In genomic region chr16:56372938-56373337, GRCh38 we compare ENCODE assay signal across 18 cellular contexts. TPM values are rescaled to one million over a fixed set of nuclear protein-coding genes. Genes with fewer than 3 reads are reported as not detected.
DNase-seq lines count a peak whose midpoint lies in the region; ATAC-seq and TF ChIP-seq lines count a peak whose summit lies in the region.
"Had no signal": no experiment of that assay in that cellular context is flagged by ENCODE, and none has a peak within 500 bp of the region (broad histone marks: within the 10 kb centered on the region; RNA-seq: fewer than 3 reads in every experiment).

No MANE protein-coding gene starts in this region.

- no peak overlapping the region for H2BK5ac ChIP-seq in mesenchymal stem cell (ENCODE audit: low read depth, low read length, poor library complexity, severe bottlenecking)

- no peak overlapping the region for H3K4ac ChIP-seq in mesenchymal stem cell (ENCODE audit: low read depth in 1 of 2, low read length in 2 of 2)

- no peak overlapping the region for H4K91ac ChIP-seq in mesenchymal stem cell (ENCODE audit: low read length)

- TF ChIP-seq EP300 in upper lobe of left lung (IDR thresholded peaks at IDR 0.05), result no peak

- no peak overlapping the region for H2BK12ac ChIP-seq in mesenchymal stem cell (ENCODE audit: low read length in 2 of 2)

- H4K20me1 ChIP-seq in BLaER1 (peaks cover 34% of the 10 kb centered on the region; the same call in 1 of the 2 replicates), GM23338 (replicated peaks; ENCODE audit: insufficient read depth) (no peaks in the 10 kb centered on the region; the same call in 1 of the 2 replicates), PC-9 (ENCODE audit: insufficient read depth) (peaks cover 3% of the 10 kb centered on the region; the same call in 1 of the 2 replicates), mammary epithelial cell (ENCODE audit: insufficient read depth, low read length) (no peaks in the 10 kb centered on the region)

- TF ChIP-seq CTCF in GM23338 (conservative IDR thresholded peaks at IDR 0.05; ENCODE audit: low read depth in 2 of 2) (no peak), PC-9 (conservative IDR thresholded peaks at IDR 0.05) (no peak), mammary epithelial cell (conservative IDR thresholded peaks at IDR 0.05 in 1 of 2, IDR thresholded peaks at IDR 0.05 in 1 of 2; ENCODE audit: extremely low read depth in 1 of 2, insufficient read depth in 1 of 2, low read depth in 1 of 2, low read length in 2 of 2) (no peak), upper lobe of left lung (IDR thresholded peaks at IDR 0.05) (no peak)

- TF ChIP-seq POLR2A in upper lobe of left lung (IDR thresholded peaks at IDR 0.05), result no peak

- H3K27me3 Mint-ChIP-seq in GM23338 (ENCODE audit: insufficient read depth, low read depth, poor library complexity), result no peaks in the 10 kb centered on the region

- dilution Hi-C loops in mammary epithelial cell (cut with HindIII; ENCODE audit: low sequenced_read_pairs), result no loop called here

- H3K9ac ChIP-seq in BLaER1, result no peak overlapping the region; the same call in 1 of the 2 replicates
- no peak overlapping the region for H3K9ac ChIP-seq in mesenchymal stem cell (ENCODE audit: low read length)
- H3K9ac ChIP-seq in mammary epithelial cell (ENCODE audit: insufficient read depth, low read length), result no peak overlapping the region

- intact Hi-C loops in PC-9 (cut with micrococcal nuclease; ENCODE audit: unreplicated experiment) (loop anchor here (5.0 kb wide), 1 partner anchor 871 kb away; no protein-coding TSS in a partner anchor), mammary epithelial cell (cut with micrococcal nuclease) (no loop called here)

- H2BK15ac ChIP-seq in mesenchymal stem cell (ENCODE audit: low read depth, poor library complexity, severe bottlenecking), result no peak overlapping the region

- peaks cover 4% of the 10 kb centered on the region; the same call in 1 of the 3 replicates for H3K4me1 Mint-ChIP-seq in GM23338

- H3K27me3 ChIP-seq in BLaER1 (no peaks in the 10 kb centered on the region), GM23338 (ENCODE audit: insufficient read depth) (no peaks in the 10 kb centered on the region), PC-9 (ENCODE audit: insufficient read depth, low read depth) (no peaks in the 10 kb centered on the region), mesenchymal stem cell (ENCODE audit: control insufficient read depth in 1 of 2, insufficient read depth in 1 of 2, low read length in 2 of 2) (no peaks in the 10 kb centered on the region), mammary epithelial cell (ENCODE audit: insufficient read depth, low read length) (no peaks in the 10 kb centered on the region), upper lobe of left lung (no peaks in the 10 kb centered on the region)
- H3K27me3 ChIP-seq: MG63, Peyer's patch had no signal

- DNase-seq in GM23338 (ENCODE audit: low spot score) (peak; percentile 7), PC-9 (peak; percentile 28 to 87), mesenchymal stem cell (no peak), HEK293T (ENCODE audit: extremely low spot score) (no peak), mammary epithelial cell (no peak), upper lobe of left lung (no peak)
- DNase-seq: activated naive CD4-positive, alpha-beta T cell treated with anti-CD3 and anti-CD28 coated beads, Interleukin-2, amount 50 U/mL, for 16 hours; activated T-cell treated with anti-CD3 and anti-CD28 coated beads for 4 hours; foreskin melanocyte; GOT3; left ventricle myocardium inferior; MG63; NCI-H526 treated with DMSO at 0.1 percent for 48 hours; Peyer's patch; stimulated activated CD4-positive, alpha-beta T cell treated with anti-CD3 and anti-CD28 coated beads, Interleukin-2, amount 100 ng/mL, for 48 hours; substantia nigra had no signal

- H3K4me2 ChIP-seq in BLaER1 (0 out of 2 replicates have a peak overlapping the region, but pooled peaks have one; percentile 11), GM23338 (no peak overlapping the region), PC-9 (peak overlapping the region; percentile 43), mesenchymal stem cell (ENCODE audit: low read length, poor library complexity, severe bottlenecking) (no peak overlapping the region), mammary epithelial cell (ENCODE audit: insufficient read depth, low read depth, low read length) (no peak overlapping the region)

- in situ Hi-C loops in mammary epithelial cell (cut with MboI; ENCODE audit: low sequenced_read_pairs in 2 of 2), result no loop called here

- peaks cover 16% of the 10 kb centered on the region for H3K4me1 ChIP-seq in BLaER1
- H3K4me1 ChIP-seq in GM23338 (ENCODE audit: insufficient read depth), result no peaks in the 10 kb centered on the region
- peaks cover 45% of the 10 kb centered on the region for H3K4me1 ChIP-seq in PC-9 (replicated peaks; ENCODE audit: insufficient read depth)
- H3K4me1 ChIP-seq in mesenchymal stem cell (ENCODE audit: control insufficient read depth, insufficient read depth, low read depth, low read length), result peaks cover 16% of the 10 kb centered on the region
- peaks cover 4% of the 10 kb centered on the region for H3K4me1 ChIP-seq in mammary epithelial cell (ENCODE audit: insufficient read depth, low read length)
- peaks cover 0 to 12% (median 3%) of the 10 kb centered on the region in 4 donors for H3K4me1 ChIP-seq in upper lobe of left lung

- peaks cover 12% of the 10 kb centered on the region for H3K79me1 ChIP-seq in mesenchymal stem cell (replicated peaks; ENCODE audit: low read length, poor library complexity, severe bottlenecking)

- H3K36me3 ChIP-seq in BLaER1 (peaks cover 73% of the 10 kb centered on the region), GM23338 (ENCODE audit: insufficient read depth) (no peaks in the 10 kb centered on the region), PC-9 (ENCODE audit: low read depth) (peaks cover 21% of the 10 kb centered on the region), mesenchymal stem cell (ENCODE audit: control insufficient read depth in 1 of 2, insufficient read depth in 2 of 2, low read depth in 1 of 2, low read length in 2 of 2) (peaks cover 3 to 46% of the 10 kb centered on the region in 2 experiments), mammary epithelial cell (ENCODE audit: insufficient read depth, low read length) (no peaks in the 10 kb centered on the region), upper lobe of left lung (peaks cover 0 to 36% (median 9%) of the 10 kb centered on the region in 4 donors)

- H2AFZ ChIP-seq in GM23338 (no peak overlapping the region), PC-9 (no peak overlapping the region), mesenchymal stem cell (ENCODE audit: low read depth, low read length) (no peak overlapping the region), mammary epithelial cell (ENCODE audit: low read depth, low read length) (no peak overlapping the region)

- POLR2A ChIA-PET in PC-9 (lab: Charles Lee; ENCODE audit: unreplicated experiment), result no interaction called here
- POLR2A ChIA-PET in HEK293T (lab: Yijun Ruan, JAX), result no interaction called here

- peaks cover 3% of the 10 kb centered on the region; the same call in 2 of the 3 replicates for H3K36me3 Mint-ChIP-seq in GM23338 (ENCODE audit: low read depth)

- BruUV-seq in PC-9 (replicated peaks; lab: Mats Ljungman, UMichigan), result no TSS peak
- BruUV-seq in mammary epithelial cell (replicated peaks; lab: Mats Ljungman, UMichigan), result no TSS peak

- H3F3A ChIP-seq in GM23338 (replicated peaks; ENCODE audit: low read depth), result no peaks in the 10 kb centered on the region
- peaks cover 47% of the 10 kb centered on the region; the same call in 1 of the 2 replicates for H3F3A ChIP-seq in PC-9 (ENCODE audit: insufficient read depth, low read depth)

- no peak overlapping the region for H3K4me3 Mint-ChIP-seq in GM23338

- H3K23ac ChIP-seq in mesenchymal stem cell (ENCODE audit: low read length in 2 of 2), result no peak overlapping the region

- H3K27ac Mint-ChIP-seq in GM23338, result no peak overlapping the region

- H3K79me2 ChIP-seq in GM23338 (replicated peaks; ENCODE audit: insufficient read depth), result no peaks in the 10 kb centered on the region; the same call in 1 of the 2 replicates
- peaks cover 41% of the 10 kb centered on the region for H3K79me2 ChIP-seq in PC-9 (ENCODE audit: low read depth)
- H3K79me2 ChIP-seq in mammary epithelial cell (ENCODE audit: insufficient read depth, low read length), result peaks cover 8% of the 10 kb centered on the region

- no peak overlapping the region for H2BK120ac ChIP-seq in mesenchymal stem cell (ENCODE audit: low read depth, low read length)

- H2AK5ac ChIP-seq in mesenchymal stem cell (ENCODE audit: low read length, severe bottlenecking), result no peak overlapping the region

- 56% methylated on average over 2 of the region's 6 CpGs for WGBS in mesenchymal stem cell
- WGBS in mammary epithelial cell (ENCODE audit: low coverage, missing lambda C conversion rate), result 98% methylated on average over 6 of the region's 6 CpGs
- WGBS in upper lobe of left lung, 2 donors, result 86 to 90% methylated on average over 6 of the region's 6 CpGs

- ATAC-seq in GM23338 (peak; percentile 50), GM21360 (IDR thresholded peaks at IDR 0.05; ENCODE audit: unreplicated experiment) (no peak), upper lobe of left lung (ENCODE audit: low FRiP score in 2 of 2) (no peak)

- H3K9me3 Mint-ChIP-seq in GM23338, result no peaks in the 10 kb centered on the region

- no peak overlapping the region for H4K8ac ChIP-seq in mesenchymal stem cell (ENCODE audit: low read length)

- H3K18ac ChIP-seq in mesenchymal stem cell (ENCODE audit: low read depth in 1 of 2, low read length in 2 of 2), result no peak overlapping the region

- no peaks in the 10 kb centered on the region for H3K9me3 ChIP-seq in BLaER1
- H3K9me3 ChIP-seq in PC-9 (ENCODE audit: insufficient read depth, low read depth), result no peaks in the 10 kb centered on the region
- H3K9me3 ChIP-seq in mesenchymal stem cell (ENCODE audit: control insufficient read depth, low read length), result no peaks in the 10 kb centered on the region
- H3K9me3 ChIP-seq in mammary epithelial cell (replicated peaks; ENCODE audit: insufficient read depth, low read length), result no peaks in the 10 kb centered on the region
- no peaks in the 10 kb centered on the region for H3K9me3 ChIP-seq in upper lobe of left lung
- H3K9me3 ChIP-seq: left ventricle myocardium inferior, MG63, Peyer's patch had no signal

- H3K9me2 ChIP-seq in GM23338 (ENCODE audit: insufficient read depth) (no peaks in the 10 kb centered on the region), PC-9 (ENCODE audit: insufficient read depth) (no peaks in the 10 kb centered on the region; the same call in 1 of the 2 replicates)

- H3K27ac ChIP-seq in BLaER1 (0 out of 2 replicates have a peak overlapping the region, but pooled peaks have one; percentile 18), GM23338 (ENCODE audit: low read depth) (no peak overlapping the region), PC-9 (peak overlapping the region; percentile 24), mesenchymal stem cell (ENCODE audit: low read length, poor library complexity, severe bottlenecking) (peak overlapping the region; percentile 1), mammary epithelial cell (ENCODE audit: insufficient read depth, low read depth, low read length) (no peak overlapping the region), upper lobe of left lung (no peak overlapping the region)
- H3K27ac ChIP-seq: left ventricle myocardium inferior, Peyer's patch had no signal

- no peak overlapping the region for H3K14ac ChIP-seq in mesenchymal stem cell (ENCODE audit: low read length in 2 of 2)

- CTCF ChIA-PET in PC-9 (lab: Charles Lee) (no interaction called here), HEK293T (lab: Yijun Ruan, JAX) (no interaction called here), mammary epithelial cell (lab: Charles Lee; ENCODE audit: low non-redundant PET) (no interaction called here)

- no peak overlapping the region for H3K4me3 ChIP-seq in BLaER1
- no peak overlapping the region for H3K4me3 ChIP-seq in GM23338
- no peak overlapping the region for H3K4me3 ChIP-seq in PC-9
- H3K4me3 ChIP-seq in mesenchymal stem cell (ENCODE audit: insufficient read depth in 1 of 2, low read depth in 1 of 2, low read length in 2 of 2), result no peak overlapping the region
- no peak overlapping the region for H3K4me3 ChIP-seq in mammary epithelial cell (replicated peaks in 1 of 3; ENCODE audit: insufficient read depth in 1 of 3, low read depth in 2 of 3, low read length in 3 of 3)
- no peak overlapping the region for H3K4me3 ChIP-seq in upper lobe of left lung
- H3K4me3 ChIP-seq: left ventricle myocardium inferior, MG63, Peyer's patch had no signal

RNA-seq across cellular contexts. Expression of gene AMFR, which starts 52.4 kb away (rescaled TPM):
- 41.1 and 52.9 TPM in 2 replicates for total RNA-seq in GM23338 (2014; rRNA removed; shearing (Covaris generic))
- polyA plus RNA-seq in GM23338 (2016; fragmentation: Nextera tagmentation; extraction: Ambion mirVana) (9.0 and 10.7 TPM in 2 replicates), mammary epithelial cell (54.6 TPM)
- total RNA-seq in PC-9 (2021) (89.4 and 132 TPM in 2 replicates), mammary epithelial cell (100 to 1,000 TPM in 1 of 2 donors, 10 to 100 TPM in 1; 77.7 to 238 TPM), upper lobe of left lung (100 to 1,000 TPM in 3 of 6 donors, 10 to 100 TPM in 3; 67.1 to 344 (median 98.0) TPM)
- polyA plus RNA-seq in mesenchymal stem cell (2013, experiment 1 of 2), result 39.4 TPM
- polyA plus RNA-seq in mesenchymal stem cell (2013, experiment 2 of 2), result 38.6 TPM
- polyA minus RNA-seq in mammary epithelial cell, result 400 TPM

Comparison
In these comparisons a context has a peak if more than half of its experiments do, and no peak if none do; other contexts are left out.
1. H3K27ac ChIP-seq: peak in BLaER1 (single experiment), PC-9 (single experiment) and mesenchymal stem cell (single experiment); none in GM23338 (single experiment), mammary epithelial cell (single experiment) and upper lobe of left lung (0 of 4).
2. H3K4me2 ChIP-seq: peak in BLaER1 (single experiment) and PC-9 (single experiment); none in GM23338 (single experiment), mesenchymal stem cell (single experiment) and mammary epithelial cell (single experiment).
3. DNase-seq: peak in GM23338 (single experiment) and PC-9 (2 of 2); none in mesenchymal stem cell (single experiment), HEK293T (single experiment), mammary epithelial cell (single experiment) and upper lobe of left lung (0 of 2).